In the genomic region with DNA sequence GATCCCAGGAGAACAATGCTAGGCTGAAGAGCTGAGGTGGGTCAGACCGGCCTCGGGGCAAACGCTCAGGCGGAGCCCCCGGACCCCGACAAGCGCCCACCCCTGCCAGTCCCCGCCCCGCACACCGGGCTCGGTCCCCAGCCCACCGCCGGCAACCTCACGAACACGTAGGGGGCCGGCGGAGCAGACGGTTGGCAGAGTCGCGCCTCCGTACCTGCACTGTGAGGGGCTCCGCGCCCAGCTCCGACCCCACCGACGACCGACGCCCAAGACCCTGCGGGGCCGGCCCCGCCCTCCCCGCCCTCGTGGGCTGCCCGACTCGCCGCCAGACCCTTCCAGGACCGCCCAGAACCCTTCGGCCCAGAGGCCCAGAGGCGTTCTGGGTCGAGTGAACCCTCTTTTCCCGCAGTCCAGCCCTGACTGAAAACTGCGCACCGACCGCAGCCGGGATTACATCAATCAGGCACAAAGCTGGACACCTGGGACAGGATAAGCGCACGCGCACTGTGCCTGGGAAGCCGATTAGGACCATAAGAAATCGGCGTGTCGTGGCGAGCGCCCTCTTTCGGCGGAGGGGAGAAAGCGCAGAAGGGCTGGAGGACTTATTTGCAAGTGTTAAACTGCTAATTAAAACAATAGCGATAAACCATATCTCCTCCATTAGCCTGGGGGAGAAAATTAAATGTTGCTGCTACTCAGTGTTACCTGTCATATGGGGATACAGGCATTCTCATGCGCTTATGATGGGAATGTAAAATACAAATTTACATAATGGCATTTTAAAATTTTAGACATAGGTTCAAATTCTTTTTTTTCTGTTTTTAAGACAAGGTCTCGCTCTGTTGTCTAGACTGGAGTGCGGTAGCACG, we compare ENCODE assay signal across 1 cellular context.
A peak's percentile ranks its signal among the peaks of the same experiment; 100 is the strongest.
TF ChIP-seq lines count a peak whose summit lies in the region.

No MANE protein-coding gene starts in this region.

TF ChIP-seq in K562, 482 proteins besides CTCF, POLR2A, EP300 and RAD21 (continues in another document):
- TF ChIP-seq, protein P1, sequence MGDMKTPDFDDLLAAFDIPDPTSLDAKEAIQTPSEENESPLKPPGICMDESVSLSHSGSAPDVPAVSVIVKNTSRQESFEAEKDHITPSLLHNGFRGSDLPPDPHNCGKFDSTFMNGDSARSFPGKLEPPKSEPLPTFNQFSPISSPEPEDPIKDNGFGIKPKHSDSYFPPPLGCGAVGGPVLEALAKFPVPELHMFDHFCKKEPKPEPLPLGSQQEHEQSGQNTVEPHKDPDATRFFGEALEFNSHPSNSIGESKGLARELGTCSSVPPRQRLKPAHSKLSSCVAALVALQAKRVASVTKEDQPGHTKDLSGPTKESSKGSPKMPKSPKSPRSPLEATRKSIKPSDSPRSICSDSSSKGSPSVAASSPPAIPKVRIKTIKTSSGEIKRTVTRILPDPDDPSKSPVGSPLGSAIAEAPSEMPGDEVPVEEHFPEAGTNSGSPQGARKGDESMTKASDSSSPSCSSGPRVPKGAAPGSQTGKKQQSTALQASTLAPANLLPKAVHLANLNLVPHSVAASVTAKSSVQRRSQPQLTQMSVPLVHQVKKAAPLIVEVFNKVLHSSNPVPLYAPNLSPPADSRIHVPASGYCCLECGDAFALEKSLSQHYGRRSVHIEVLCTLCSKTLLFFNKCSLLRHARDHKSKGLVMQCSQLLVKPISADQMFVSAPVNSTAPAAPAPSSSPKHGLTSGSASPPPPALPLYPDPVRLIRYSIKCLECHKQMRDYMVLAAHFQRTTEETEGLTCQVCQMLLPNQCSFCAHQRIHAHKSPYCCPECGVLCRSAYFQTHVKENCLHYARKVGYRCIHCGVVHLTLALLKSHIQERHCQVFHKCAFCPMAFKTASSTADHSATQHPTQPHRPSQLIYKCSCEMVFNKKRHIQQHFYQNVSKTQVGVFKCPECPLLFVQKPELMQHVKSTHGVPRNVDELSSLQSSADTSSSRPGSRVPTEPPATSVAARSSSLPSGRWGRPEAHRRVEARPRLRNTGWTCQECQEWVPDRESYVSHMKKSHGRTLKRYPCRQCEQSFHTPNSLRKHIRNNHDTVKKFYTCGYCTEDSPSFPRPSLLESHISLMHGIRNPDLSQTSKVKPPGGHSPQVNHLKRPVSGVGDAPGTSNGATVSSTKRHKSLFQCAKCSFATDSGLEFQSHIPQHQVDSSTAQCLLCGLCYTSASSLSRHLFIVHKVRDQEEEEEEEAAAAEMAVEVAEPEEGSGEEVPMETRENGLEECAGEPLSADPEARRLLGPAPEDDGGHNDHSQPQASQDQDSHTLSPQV (IDR thresholded peaks at IDR 0.05) = 0 out of 2 replicates have a peak, but pooled peaks have one; percentile 17
- TF ChIP-seq, protein P2, sequence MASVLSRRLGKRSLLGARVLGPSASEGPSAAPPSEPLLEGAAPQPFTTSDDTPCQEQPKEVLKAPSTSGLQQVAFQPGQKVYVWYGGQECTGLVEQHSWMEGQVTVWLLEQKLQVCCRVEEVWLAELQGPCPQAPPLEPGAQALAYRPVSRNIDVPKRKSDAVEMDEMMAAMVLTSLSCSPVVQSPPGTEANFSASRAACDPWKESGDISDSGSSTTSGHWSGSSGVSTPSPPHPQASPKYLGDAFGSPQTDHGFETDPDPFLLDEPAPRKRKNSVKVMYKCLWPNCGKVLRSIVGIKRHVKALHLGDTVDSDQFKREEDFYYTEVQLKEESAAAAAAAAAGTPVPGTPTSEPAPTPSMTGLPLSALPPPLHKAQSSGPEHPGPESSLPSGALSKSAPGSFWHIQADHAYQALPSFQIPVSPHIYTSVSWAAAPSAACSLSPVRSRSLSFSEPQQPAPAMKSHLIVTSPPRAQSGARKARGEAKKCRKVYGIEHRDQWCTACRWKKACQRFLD (CRISPR knock-in tag; IDR thresholded peaks at IDR 0.05) = peak; percentile 81; the same call in 1 of the 2 replicates
- TF ChIP-seq XRCC5 (IDR thresholded peaks at IDR 0.05; ENCODE audit: low read depth, low read length) = peak; percentile 95
- no peak for TF ChIP-seq ESRRB (CRISPR knock-in tag; IDR thresholded peaks at IDR 0.05; ENCODE audit: borderline replicate concordance)
- no peak for TF ChIP-seq ZNF384 (IDR thresholded peaks at IDR 0.05; ENCODE audit: low read depth, low read length)
- TF ChIP-seq ZNF668 (CRISPR knock-in tag; IDR thresholded peaks at IDR 0.05) = no peak
- no peak for TF ChIP-seq NFIX (CRISPR knock-in tag; IDR thresholded peaks at IDR 0.05; ENCODE audit: low read depth)
- peak; percentile 50; the same call in 1 of the 2 replicates for TF ChIP-seq GATA2 (CRISPR knock-in tag; IDR thresholded peaks at IDR 0.05)
- no peak for TF ChIP-seq CREBBP (IDR thresholded peaks at IDR 0.05; ENCODE audit: low read depth, low read length)
- TF ChIP-seq POLR3G (IDR thresholded peaks at IDR 0.05; ENCODE audit: extremely low read depth, insufficient read length, insufficient replicate concordance) = no peak
- no peak for TF ChIP-seq CHD7 (IDR thresholded peaks at IDR 0.05; ENCODE audit: low read depth, low read length)
- peak; percentile 58 for TF ChIP-seq PHF20 (IDR thresholded peaks at IDR 0.05; ENCODE audit: partially characterized antibody)
- no peak for TF ChIP-seq ZNF717 (CRISPR knock-in tag; IDR thresholded peaks at IDR 0.05)
- no peak for TF ChIP-seq LEF1 (IDR thresholded peaks at IDR 0.05)
- TF ChIP-seq, protein P3, sequence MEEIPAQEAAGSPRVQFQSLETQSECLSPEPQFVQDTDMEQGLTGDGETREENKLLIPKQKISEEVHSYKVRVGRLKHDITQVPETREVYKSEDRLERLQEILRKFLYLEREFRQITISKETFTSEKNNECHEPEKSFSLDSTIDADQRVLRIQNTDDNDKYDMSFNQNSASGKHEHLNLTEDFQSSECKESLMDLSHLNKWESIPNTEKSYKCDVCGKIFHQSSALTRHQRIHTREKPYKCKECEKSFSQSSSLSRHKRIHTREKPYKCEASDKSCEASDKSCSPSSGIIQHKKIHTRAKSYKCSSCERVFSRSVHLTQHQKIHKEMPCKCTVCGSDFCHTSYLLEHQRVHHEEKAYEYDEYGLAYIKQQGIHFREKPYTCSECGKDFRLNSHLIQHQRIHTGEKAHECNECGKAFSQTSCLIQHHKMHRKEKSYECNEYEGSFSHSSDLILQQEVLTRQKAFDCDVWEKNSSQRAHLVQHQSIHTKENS (CRISPR knock-in tag; IDR thresholded peaks at IDR 0.05) = no peak
- TF ChIP-seq HIVEP1 (CRISPR knock-in tag; IDR thresholded peaks at IDR 0.05) = no peak
- no peak for TF ChIP-seq SMARCA5 (IDR thresholded peaks at IDR 0.05)
- TF ChIP-seq GATAD2B (IDR thresholded peaks at IDR 0.05; ENCODE audit: borderline replicate concordance) = no peak
- TF ChIP-seq IFI16 (CRISPR knock-in tag; IDR thresholded peaks at IDR 0.05) = no peak
- TF ChIP-seq TEAD1 (CRISPR knock-in tag; IDR thresholded peaks at IDR 0.05) = 0 out of 4 replicates have a peak, but pooled peaks of 1 of the 2 experiments have one; percentile 8
- TF ChIP-seq CBX2 (IDR thresholded peaks at IDR 0.05; ENCODE audit: insufficient read depth, low read length, poor library complexity, severe bottlenecking) = no peak
- TF ChIP-seq NFE2 (IDR thresholded peaks at IDR 0.05; ENCODE audit: low read depth) = peak; percentile 99
- TF ChIP-seq ERF (CRISPR knock-in tag; IDR thresholded peaks at IDR 0.05) = 0 out of 2 replicates have a peak, but pooled peaks have one; percentile 34
- TF ChIP-seq HNRNPL (IDR thresholded peaks at IDR 0.05; ENCODE audit: low read depth, low read length) = no peak
- no peak for TF ChIP-seq RBM14 (IDR thresholded peaks at IDR 0.05; ENCODE audit: borderline replicate concordance, insufficient read depth, low read depth, low read length)
- TF ChIP-seq, protein P4, sequence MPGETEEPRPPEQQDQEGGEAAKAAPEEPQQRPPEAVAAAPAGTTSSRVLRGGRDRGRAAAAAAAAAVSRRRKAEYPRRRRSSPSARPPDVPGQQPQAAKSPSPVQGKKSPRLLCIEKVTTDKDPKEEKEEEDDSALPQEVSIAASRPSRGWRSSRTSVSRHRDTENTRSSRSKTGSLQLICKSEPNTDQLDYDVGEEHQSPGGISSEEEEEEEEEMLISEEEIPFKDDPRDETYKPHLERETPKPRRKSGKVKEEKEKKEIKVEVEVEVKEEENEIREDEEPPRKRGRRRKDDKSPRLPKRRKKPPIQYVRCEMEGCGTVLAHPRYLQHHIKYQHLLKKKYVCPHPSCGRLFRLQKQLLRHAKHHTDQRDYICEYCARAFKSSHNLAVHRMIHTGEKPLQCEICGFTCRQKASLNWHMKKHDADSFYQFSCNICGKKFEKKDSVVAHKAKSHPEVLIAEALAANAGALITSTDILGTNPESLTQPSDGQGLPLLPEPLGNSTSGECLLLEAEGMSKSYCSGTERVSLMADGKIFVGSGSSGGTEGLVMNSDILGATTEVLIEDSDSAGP (CRISPR knock-in tag; IDR thresholded peaks at IDR 0.05) = no peak
- TF ChIP-seq ATF1 (CRISPR knock-in tag; IDR thresholded peaks at IDR 0.05) = no peak
- TF ChIP-seq ATF1 (tag; IDR thresholded peaks at IDR 0.05) = peak; percentile 55
- TF ChIP-seq, protein P5, sequence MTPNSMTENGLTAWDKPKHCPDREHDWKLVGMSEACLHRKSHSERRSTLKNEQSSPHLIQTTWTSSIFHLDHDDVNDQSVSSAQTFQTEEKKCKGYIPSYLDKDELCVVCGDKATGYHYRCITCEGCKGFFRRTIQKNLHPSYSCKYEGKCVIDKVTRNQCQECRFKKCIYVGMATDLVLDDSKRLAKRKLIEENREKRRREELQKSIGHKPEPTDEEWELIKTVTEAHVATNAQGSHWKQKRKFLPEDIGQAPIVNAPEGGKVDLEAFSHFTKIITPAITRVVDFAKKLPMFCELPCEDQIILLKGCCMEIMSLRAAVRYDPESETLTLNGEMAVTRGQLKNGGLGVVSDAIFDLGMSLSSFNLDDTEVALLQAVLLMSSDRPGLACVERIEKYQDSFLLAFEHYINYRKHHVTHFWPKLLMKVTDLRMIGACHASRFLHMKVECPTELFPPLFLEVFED (CRISPR knock-in tag; conservative IDR thresholded peaks at IDR 0.05) = peak; percentile 64; the same call in 1 of the 2 replicates
